Comparison of ENCODE assay signal across 9 cellular contexts in the genomic region with DNA sequence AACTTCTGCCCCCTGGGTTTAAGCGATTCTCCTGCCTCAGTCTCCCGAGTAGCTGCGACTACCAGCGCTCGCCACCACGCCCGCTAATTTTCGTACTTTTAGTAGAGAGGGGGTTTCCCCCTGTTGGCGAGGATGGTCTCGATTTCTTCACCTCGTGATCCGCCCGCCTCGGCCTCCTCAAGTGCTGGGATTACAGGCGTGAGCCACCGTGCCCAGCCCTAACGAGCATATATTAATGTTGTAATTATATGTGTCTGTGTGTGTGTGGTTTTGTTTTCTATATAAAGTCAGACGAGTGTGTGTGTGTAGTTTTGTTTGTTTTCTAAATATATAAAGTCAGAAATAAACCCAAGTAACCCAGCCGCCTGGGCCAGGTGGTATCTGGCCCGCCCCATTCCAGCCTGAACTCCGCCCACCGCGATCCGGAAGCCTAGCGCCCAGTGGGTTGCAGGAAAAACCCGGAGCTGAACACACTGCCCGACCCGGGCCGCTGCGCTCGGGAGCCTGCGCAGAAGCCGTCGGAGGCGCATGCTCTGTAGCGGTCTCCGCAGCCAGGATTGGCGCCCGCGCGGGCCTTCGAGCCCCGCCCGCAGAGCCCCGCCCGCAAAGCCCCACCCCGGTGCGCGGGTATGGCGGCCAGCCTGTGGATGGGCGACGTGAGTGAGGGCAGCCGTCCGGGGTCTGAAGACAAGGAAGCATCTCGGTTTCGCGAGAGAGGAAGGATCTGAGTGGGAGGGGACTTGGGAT.
A peak's percentile ranks its signal among the peaks of the same experiment; 100 is the strongest.
DNase-seq lines count a peak whose midpoint lies in the region; ATAC-seq and FAIRE-seq lines count a peak whose summit lies in the region.
"Had no signal": no experiment of that assay in that cellular context is flagged by ENCODE, and none has a peak within 500 bp of the region (broad histone marks: within the 10 kb centered on the region; RNA-seq: fewer than 3 reads in every experiment).

A gene (plus strand): TSS at position 604 of the 747 bp plus-strand sequence. CDS start 26 bp downstream, at position 630.

- H3K27me3 Mint-ChIP-seq in central memory CD8-positive, alpha-beta T cell: no peaks in the 10 kb centered on the region

- peak within 1 kb of the TSS; percentile 97 for H3K27ac Mint-ChIP-seq in central memory CD8-positive, alpha-beta T cell (ENCODE audit: low read depth)

- FAIRE-seq in islet of Langerhans (lab: Jason Lieb, UNC): peak; percentile 69
- FAIRE-seq: colon had no signal

- H3K9me3 Mint-ChIP-seq in central memory CD8-positive, alpha-beta T cell: no peaks in the 10 kb centered on the region

- H3K4me3 Mint-ChIP-seq in central memory CD8-positive, alpha-beta T cell: peak within 1 kb of the TSS; percentile 98

- H3K4me1 Mint-ChIP-seq in central memory CD8-positive, alpha-beta T cell: peaks cover 17% of the 10 kb centered on the region

- H3K36me3 Mint-ChIP-seq in central memory CD8-positive, alpha-beta T cell (ENCODE audit: insufficient read depth): peaks cover 33% of the 10 kb centered on the region

- DNase-seq in AG20443 (ENCODE audit: low spot score): peak; percentile 100
- DNase-seq in NCI-H446 treated with DMSO at 0.1 percent for 48 hours (lab: John Stamatoyannopoulos, UW): peak; percentile 93
- DNase-seq in central memory CD8-positive, alpha-beta T cell (ENCODE audit: low spot score in 2 of 2): peak; percentile 93 to 96
- peak; percentile 97 for DNase-seq in stimulated activated CD4-positive, alpha-beta T cell treated with anti-CD3 and anti-CD28 coated beads, Interleukin-12 subunit alpha, Interleukin-12 subunit beta, amount 100 ng/mL, for 24 hours (ENCODE audit: low read depth in 2 of 2)

- peak; percentile 86 for ATAC-seq in GM19043 (IDR thresholded peaks at IDR 0.05; ENCODE audit: low read depth, unreplicated experiment)
- ATAC-seq in HG03354 (IDR thresholded peaks at IDR 0.05; ENCODE audit: poor library complexity, severe bottlenecking, unreplicated experiment): peak; percentile 95
- ATAC-seq in activated CD4-positive, CD25-positive, alpha-beta regulatory T cell treated with anti-CD3 and anti-CD28 coated beads, Interleukin-2, amount 50 U/mL, for 24 hours: peak; percentile 88 to 91
- peak; percentile 92 for ATAC-seq in central memory CD8-positive, alpha-beta T cell (replicated peaks; ENCODE audit: extremely low read depth, poor library complexity, severe bottlenecking)

Comparison
In these comparisons a context has a peak if more than half of its experiments do, and no peak if none do; other contexts are left out.
1. Peak in every context shown above with its lines: DNase-seq and ATAC-seq.